Comparison of ENCODE assay signal across 23 cellular contexts in genomic region chr6:169625376-169625775, GRCh38.
"Had no signal": no experiment of that assay in that cellular context is flagged by ENCODE, and none has a peak within 500 bp of the region (broad histone marks: within the 10 kb centered on the region; RNA-seq: fewer than 3 reads in every experiment).

No MANE protein-coding gene starts in this region.

- H3K4me1 Mint-ChIP-seq: stimulated activated memory B cell treated with anti-CD40 and anti-IgM and Interleukin-4, amounts not matched to agents 10 μg/mL and 1 μg/mL and 100 μg/mL, for 72 hours had no signal

- H3K27me3 Mint-ChIP-seq: dendritic cell treated with granulocyte-macrophage colony-stimulating factor and Interleukin-4, amounts not matched to agents 40 ng/mL and 50 ng/mL, for 4 days; naive thymus-derived CD8-positive, alpha-beta T cell; progenitor cell of endocrine pancreas; stimulated activated memory B cell treated with anti-CD40 and anti-IgM and Interleukin-4, amounts not matched to agents 10 μg/mL and 1 μg/mL and 100 μg/mL, for 72 hours had no signal

- DNase-seq: colonic mucosa; effector CD8-positive, alpha-beta T cell; endodermal cell; foreskin keratinocyte; heart left ventricle; left cardiac atrium; naive thymus-derived CD8-positive, alpha-beta T cell; sigmoid colon; stimulated activated CD4-positive, alpha-beta T cell treated with anti-CD3 and anti-CD28 coated beads, Interleukin-2, amount 100 ng/mL, for 24 hours; stimulated activated CD4-positive, alpha-beta T cell treated with anti-CD3 and anti-CD28 coated beads, Interleukin-4, amount 100 ng/mL, for 24 hours; stimulated activated naive CD8-positive, alpha-beta T cell treated with anti-CD3 and anti-CD28 coated beads, Interleukin-15, Interleukin-2, amounts not matched to agents 100 U/mL and 50 U/mL, for 24 hours; substantia nigra; testis had no signal

- H3K27ac ChIP-seq: colonic mucosa, esophagus muscularis mucosa, foreskin keratinocyte, gastroesophageal sphincter, heart left ventricle, hepatocyte, left lung, parathyroid adenoma, sigmoid colon, testis, tibial nerve, upper lobe of left lung had no signal

- H3K4me1 ChIP-seq: colonic mucosa, esophagus muscularis mucosa, foreskin keratinocyte, gastroesophageal sphincter, heart left ventricle, left lung, parathyroid adenoma, testis, tibial nerve, upper lobe of left lung had no signal

- H3K9me3 ChIP-seq: colonic mucosa, esophagus muscularis mucosa, gastroesophageal sphincter, heart left ventricle, left lung, sigmoid colon, testis, tibial nerve, upper lobe of left lung had no signal

- H3K27ac Mint-ChIP-seq: dendritic cell treated with granulocyte-macrophage colony-stimulating factor and Interleukin-4, amounts not matched to agents 40 ng/mL and 50 ng/mL, for 4 days; endodermal cell; progenitor cell of endocrine pancreas; stimulated activated memory B cell treated with anti-CD40 and anti-IgM and Interleukin-4, amounts not matched to agents 10 μg/mL and 1 μg/mL and 100 μg/mL, for 72 hours had no signal

- H3K9me3 Mint-ChIP-seq: dendritic cell treated with granulocyte-macrophage colony-stimulating factor and Interleukin-4, amounts not matched to agents 40 ng/mL and 50 ng/mL, for 4 days; naive thymus-derived CD8-positive, alpha-beta T cell had no signal

- H3K27me3 ChIP-seq: colonic mucosa, esophagus muscularis mucosa, foreskin keratinocyte, gastroesophageal sphincter, heart left ventricle, hepatocyte, left lung, sigmoid colon, testis, tibial nerve, upper lobe of left lung had no signal

- H3K4me3 ChIP-seq: colonic mucosa, esophagus muscularis mucosa, gastroesophageal sphincter, heart left ventricle, hepatocyte, left lung, sigmoid colon, testis, tibial nerve, upper lobe of left lung had no signal

- H3K4me3 Mint-ChIP-seq: dendritic cell treated with granulocyte-macrophage colony-stimulating factor and Interleukin-4, amounts not matched to agents 40 ng/mL and 50 ng/mL, for 4 days; endodermal cell; naive thymus-derived CD8-positive, alpha-beta T cell; stimulated activated memory B cell treated with anti-CD40 and anti-IgM and Interleukin-4, amounts not matched to agents 10 μg/mL and 1 μg/mL and 100 μg/mL, for 72 hours had no signal

- ATAC-seq: foreskin keratinocyte; gastroesophageal sphincter; left cardiac atrium; left lung; naive thymus-derived CD8-positive, alpha-beta T cell; stimulated activated memory B cell treated with anti-CD40 and anti-IgM and Interleukin-4, amounts not matched to agents 10 μg/mL and 1 μg/mL and 100 μg/mL, for 72 hours; stimulated activated naive CD8-positive, alpha-beta T cell treated with anti-CD3 and anti-CD28 coated beads, Interleukin-15, Interleukin-2, amounts not matched to agents 100 U/mL and 50 U/mL, for 24 hours had no signal

- H3K36me3 ChIP-seq: colonic mucosa had no signal
